Comparison of ENCODE assay signal across 1 cellular context in genomic region chr6:41073968-41074691, GRCh38.
A peak's percentile ranks its signal among the peaks of the same experiment; 100 is the strongest.
TF ChIP-seq lines count a peak whose summit lies in the region.

No MANE protein-coding gene starts in this region.

TF ChIP-seq in HepG2, 621 proteins besides CTCF, POLR2A, EP300 and RAD21 (continued from another document and continues in another):
- TF ChIP-seq ZBTB40 (IDR thresholded peaks at IDR 0.05) (no peak), ZBTB40 (CRISPR knock-in tag; IDR thresholded peaks at IDR 0.05) (no peak), ARID2 (CRISPR knock-in tag; IDR thresholded peaks at IDR 0.05; ENCODE audit: borderline replicate concordance) (peak; percentile 61; the same call in 1 of the 2 replicates), KIAA2018 (CRISPR knock-in tag; IDR thresholded peaks at IDR 0.05; ENCODE audit: borderline replicate concordance) (no peak), KDM5A (IDR thresholded peaks at IDR 0.05; ENCODE audit: borderline replicate concordance, low read length) (0 out of 2 replicates have a peak, but pooled peaks have one; percentile 29), ZNF776 (CRISPR knock-in tag; IDR thresholded peaks at IDR 0.05) (no peak), CBFB (CRISPR knock-in tag; IDR thresholded peaks at IDR 0.05) (no peak), SALL1 (CRISPR knock-in tag; IDR thresholded peaks at IDR 0.05) (no peak; the same call in 1 of the 2 replicates), FOXP4 (CRISPR knock-in tag; IDR thresholded peaks at IDR 0.05) (no peak), ZNF235 (CRISPR knock-in tag; IDR thresholded peaks at IDR 0.05; ENCODE audit: borderline replicate concordance) (no peak), POGK (CRISPR knock-in tag; conservative IDR thresholded peaks at IDR 0.05) (no peak; the same call in 1 of the 2 replicates), ETV5 (CRISPR knock-in tag; IDR thresholded peaks at IDR 0.05; ENCODE audit: borderline replicate concordance) (0 out of 2 replicates have a peak, but pooled peaks have one; percentile 18), AHR (CRISPR knock-in tag; IDR thresholded peaks at IDR 0.05) (no peak), RCOR2 (CRISPR knock-in tag; IDR thresholded peaks at IDR 0.05) (no peak), SPEN (CRISPR knock-in tag; IDR thresholded peaks at IDR 0.05; ENCODE audit: low read depth) (0 out of 2 replicates have a peak, but pooled peaks have one; percentile 18), SIX1 (CRISPR knock-in tag; IDR thresholded peaks at IDR 0.05; ENCODE audit: borderline replicate concordance) (peak; percentile 89; the same call in 1 of the 2 replicates), MAFK (conservative IDR thresholded peaks at IDR 0.05 in 1 of 2, IDR thresholded peaks at IDR 0.05 in 1 of 2; ENCODE audit: low read length in 2 of 2) (no peak), CREB1 (IDR thresholded peaks at IDR 0.05) (no peak), CREB1 (CRISPR knock-in tag; IDR thresholded peaks at IDR 0.05) (peak; percentile 75), MTA1 (CRISPR knock-in tag; IDR thresholded peaks at IDR 0.05; ENCODE audit: borderline replicate concordance) (no peak), RFXANK (CRISPR knock-in tag; IDR thresholded peaks at IDR 0.05) (no peak), SMAD9 (CRISPR knock-in tag; IDR thresholded peaks at IDR 0.05) (0 out of 2 replicates have a peak, but pooled peaks have one; percentile 34), JDP2 (CRISPR knock-in tag; IDR thresholded peaks at IDR 0.05; ENCODE audit: borderline replicate concordance) (no peak), RARG (CRISPR knock-in tag; IDR thresholded peaks at IDR 0.05; ENCODE audit: low read depth) (no peak), HDAC2 (CRISPR knock-in tag; IDR thresholded peaks at IDR 0.05) (no peak; the same call in 1 of the 2 replicates), SIX4 (CRISPR knock-in tag; IDR thresholded peaks at IDR 0.05) (peak; percentile 94), ASH2L (IDR thresholded peaks at IDR 0.05; ENCODE audit: insufficient read length, low read depth, low read length) (peak; percentile 28), GATAD2A (CRISPR knock-in tag; IDR thresholded peaks at IDR 0.05) (no peak; the same call in 1 of the 2 replicates), MNT (IDR thresholded peaks at IDR 0.05) (no peak), ZNF317 (CRISPR knock-in tag; IDR thresholded peaks at IDR 0.05) (no peak), MIER2 (CRISPR knock-in tag; IDR thresholded peaks at IDR 0.05) (no peak), NFYB (CRISPR knock-in tag; IDR thresholded peaks at IDR 0.05) (no peak), SCMH1 (CRISPR knock-in tag; IDR thresholded peaks at IDR 0.05; ENCODE audit: borderline replicate concordance) (no peak), MYPOP (CRISPR knock-in tag; IDR thresholded peaks at IDR 0.05) (peak; percentile 36; the same call in 1 of the 2 replicates)
